17 cellular contexts compared by ENCODE assay signal in genomic region chr18:48680339-48680738, GRCh38.
A peak's percentile ranks its signal among the peaks of the same experiment; 100 is the strongest.
DNase-seq lines count a peak whose midpoint lies in the region; ATAC-seq and TF ChIP-seq lines count a peak whose summit lies in the region.
"Had no signal": no experiment of that assay in that cellular context is flagged by ENCODE, and none has a peak within 500 bp of the region (broad histone marks: within the 10 kb centered on the region; RNA-seq: fewer than 3 reads in every experiment).

No MANE protein-coding gene starts in this region.

- H3K9me3 Mint-ChIP-seq in type B pancreatic cell: no peaks in the 10 kb centered on the region
- H3K9me3 Mint-ChIP-seq: naive thymus-derived CD4-positive, alpha-beta T cell had no signal

- DNase-seq in coronary artery (ENCODE audit: low spot score) (no peak), left ventricle myocardium inferior (no peak), pons (ENCODE audit: low spot score) (peak; percentile 49), upper lobe of left lung (no peak), type B pancreatic cell (ENCODE audit: extremely low spot score, unreplicated experiment) (no peak), NCI-H1694 treated with DMSO at 0.1 percent for 48 hours (lab: John Stamatoyannopoulos, UW) (no peak)
- DNase-seq: activated effector memory CD4-positive, alpha-beta T cell treated with anti-CD3 and anti-CD28 coated beads, Interleukin-2, amount 50 U/mL, for 16 hours; AML-193; DMS 273 treated with DMSO at 0.1 percent for 48 hours; effector memory CD4-positive, alpha-beta T cell; islet precursor cell; naive thymus-derived CD4-positive, alpha-beta T cell; NCI-H1105 treated with DMSO at 0.1 percent for 48 hours; NCI-H510A treated with DMSO at 0.1 percent for 48 hours; stimulated activated CD4-positive, alpha-beta T cell treated with anti-CD3 and anti-CD28 coated beads, Interleukin-4, amount 100 ng/mL, for 4 hours had no signal

- H3K36me3 ChIP-seq in left ventricle myocardium inferior (peaks cover 4% of the 10 kb centered on the region), upper lobe of left lung (no peaks in the 10 kb centered on the region)

- no peak overlapping the region for H3K27ac Mint-ChIP-seq in type B pancreatic cell
- H3K27ac Mint-ChIP-seq: naive thymus-derived CD4-positive, alpha-beta T cell had no signal

- TF ChIP-seq EP300 in upper lobe of left lung (IDR thresholded peaks at IDR 0.05): no peak

- 83 to 88% methylated on average over 7 to 8 of the region's 9 CpGs for WGBS in upper lobe of left lung, 2 donors

- intact Hi-C loops in left ventricle myocardium inferior (cut with micrococcal nuclease): no loop called here

- H3K4me1 Mint-ChIP-seq in type B pancreatic cell (ENCODE audit: unreplicated experiment): peaks cover 14% of the 10 kb centered on the region

- H3K9me3 ChIP-seq in left ventricle myocardium inferior (replicated peaks) (no peaks in the 10 kb centered on the region), upper lobe of left lung (no peaks in the 10 kb centered on the region)

- H3K27ac ChIP-seq in coronary artery (peak overlapping the region; percentile 73 to 87), left ventricle myocardium inferior (replicated peaks) (peak overlapping the region; percentile 93), upper lobe of left lung (peak overlapping the region; percentile 51 to 81 (median 76))

- H3K27me3 ChIP-seq in left ventricle myocardium inferior (ENCODE audit: low read depth) (no peaks in the 10 kb centered on the region), upper lobe of left lung (no peaks in the 10 kb centered on the region)

- H3K36me3 Mint-ChIP-seq in type B pancreatic cell: peaks cover 5% of the 10 kb centered on the region
- H3K36me3 Mint-ChIP-seq: naive thymus-derived CD4-positive, alpha-beta T cell had no signal

- H3K27me3 Mint-ChIP-seq in type B pancreatic cell: no peaks in the 10 kb centered on the region
- H3K27me3 Mint-ChIP-seq: naive thymus-derived CD4-positive, alpha-beta T cell had no signal

- no peak overlapping the region for H3K4me3 Mint-ChIP-seq in type B pancreatic cell
- H3K4me3 Mint-ChIP-seq: naive thymus-derived CD4-positive, alpha-beta T cell had no signal

- ATAC-seq in upper lobe of left lung (ENCODE audit: low FRiP score in 2 of 2) (peak in 1 of 2 donors; percentile 8), GM21529 (IDR thresholded peaks at IDR 0.05; ENCODE audit: unreplicated experiment) (no peak)
- ATAC-seq: HCT116; naive thymus-derived CD4-positive, alpha-beta T cell had no signal

- H3K4me1 ChIP-seq in left ventricle myocardium inferior (peaks cover 83% of the 10 kb centered on the region), upper lobe of left lung (peaks cover 33 to 51% (median 45%) of the 10 kb centered on the region in 4 donors)

- TF ChIP-seq CTCF in coronary artery (IDR thresholded peaks at IDR 0.05) (no peak), left ventricle myocardium inferior (IDR thresholded peaks at IDR 0.05; ENCODE audit: borderline replicate concordance) (no peak), upper lobe of left lung (IDR thresholded peaks at IDR 0.05) (no peak), type B pancreatic cell (conservative IDR thresholded peaks at IDR 0.05) (no peak)

- H3K4me3 ChIP-seq in coronary artery (no peak overlapping the region), left ventricle myocardium inferior (no peak overlapping the region), upper lobe of left lung (no peak overlapping the region)

- TF ChIP-seq POLR2A in upper lobe of left lung (IDR thresholded peaks at IDR 0.05): no peak
